Comparison of ENCODE assay signal across 1 cellular context in the genomic region with DNA sequence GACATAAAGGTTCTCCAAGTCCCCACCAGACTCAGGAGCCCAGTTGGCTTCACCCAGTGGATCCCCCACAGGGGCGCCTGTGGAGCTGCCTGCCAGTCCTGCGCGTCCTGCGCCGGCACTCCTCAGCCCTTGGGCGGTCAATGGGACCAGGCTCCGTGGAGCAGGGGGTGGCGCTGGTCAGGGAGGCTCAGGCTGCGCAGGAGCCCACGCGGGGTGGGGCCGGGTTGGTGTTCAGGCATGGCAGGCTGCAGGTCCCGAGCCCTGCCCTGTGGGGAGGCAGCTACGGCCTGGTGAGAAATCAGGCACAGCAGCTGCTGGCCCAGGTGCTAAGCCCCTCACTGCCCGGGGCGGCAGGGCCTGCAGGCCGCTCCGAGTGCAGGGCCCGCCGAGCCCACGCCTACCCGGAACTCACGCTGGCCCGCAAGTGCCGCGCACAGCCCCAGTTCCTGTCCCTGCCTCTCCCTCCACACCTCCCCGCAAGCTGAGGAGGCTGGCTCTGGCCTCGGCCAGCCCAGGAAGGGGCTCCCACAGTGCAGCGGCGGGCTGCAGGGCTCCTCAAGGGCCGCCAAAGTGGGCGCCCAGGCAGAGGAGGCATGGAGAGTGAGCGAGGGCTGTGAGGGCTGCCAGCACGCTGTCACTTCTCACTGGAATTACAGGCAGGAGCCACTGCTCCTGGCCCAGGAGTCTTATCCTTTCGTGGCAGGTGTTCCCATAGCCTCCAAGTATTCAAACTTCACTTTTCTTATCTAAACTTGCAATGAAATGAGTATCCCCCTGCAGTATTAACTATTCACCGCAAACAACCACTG.
TF ChIP-seq lines count a peak whose summit lies in the region.

No MANE protein-coding gene starts in this region.

TF ChIP-seq in K562, 482 proteins besides CTCF, POLR2A, EP300 and RAD21 (continued from another document):
- TF ChIP-seq, protein P1, sequence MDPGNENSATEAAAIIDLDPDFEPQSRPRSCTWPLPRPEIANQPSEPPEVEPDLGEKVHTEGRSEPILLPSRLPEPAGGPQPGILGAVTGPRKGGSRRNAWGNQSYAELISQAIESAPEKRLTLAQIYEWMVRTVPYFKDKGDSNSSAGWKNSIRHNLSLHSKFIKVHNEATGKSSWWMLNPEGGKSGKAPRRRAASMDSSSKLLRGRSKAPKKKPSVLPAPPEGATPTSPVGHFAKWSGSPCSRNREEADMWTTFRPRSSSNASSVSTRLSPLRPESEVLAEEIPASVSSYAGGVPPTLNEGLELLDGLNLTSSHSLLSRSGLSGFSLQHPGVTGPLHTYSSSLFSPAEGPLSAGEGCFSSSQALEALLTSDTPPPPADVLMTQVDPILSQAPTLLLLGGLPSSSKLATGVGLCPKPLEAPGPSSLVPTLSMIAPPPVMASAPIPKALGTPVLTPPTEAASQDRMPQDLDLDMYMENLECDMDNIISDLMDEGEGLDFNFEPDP (CRISPR knock-in tag; IDR thresholded peaks at IDR 0.05), result no peak
- TF ChIP-seq L3MBTL2 (IDR thresholded peaks at IDR 0.05) (peak; percentile 39; the same call in 1 of the 2 replicates), E2F6 (IDR thresholded peaks at IDR 0.05; ENCODE audit: borderline replicate concordance in 1 of 2, extremely low read depth in 1 of 2, insufficient read depth in 1 of 2, insufficient read length in 1 of 2, low read depth in 1 of 2, low read length in 1 of 2, poor library complexity in 1 of 2, severe bottlenecking in 1 of 2) (no peak), TCF3 (CRISPR knock-in tag; IDR thresholded peaks at IDR 0.05) (peak; percentile 46), TEAD4 (IDR thresholded peaks at IDR 0.05; ENCODE audit: low read length) (peak; percentile 35; the same call in 1 of the 2 replicates), TEAD4 (CRISPR knock-in tag; IDR thresholded peaks at IDR 0.05; ENCODE audit: borderline replicate concordance) (no peak), CBFA2T3 (IDR thresholded peaks at IDR 0.05) (peak; percentile 38; the same call in 1 of the 2 replicates), RNF2 (IDR thresholded peaks at IDR 0.05) (no peak), PHF8 (IDR thresholded peaks at IDR 0.05; ENCODE audit: borderline replicate concordance, low read length) (peak; percentile 20; the same call in 1 of the 2 replicates), E2F3 (CRISPR knock-in tag; IDR thresholded peaks at IDR 0.05) (no peak), SRSF3 (IDR thresholded peaks at IDR 0.05; ENCODE audit: insufficient read depth, low read length) (no peak), POLR2G (IDR thresholded peaks at IDR 0.05; ENCODE audit: low read depth, low read length) (peak; percentile 36; the same call in 1 of the 2 replicates), DLX4 (CRISPR knock-in tag; IDR thresholded peaks at IDR 0.05) (no peak)
- TF ChIP-seq, protein P2, sequence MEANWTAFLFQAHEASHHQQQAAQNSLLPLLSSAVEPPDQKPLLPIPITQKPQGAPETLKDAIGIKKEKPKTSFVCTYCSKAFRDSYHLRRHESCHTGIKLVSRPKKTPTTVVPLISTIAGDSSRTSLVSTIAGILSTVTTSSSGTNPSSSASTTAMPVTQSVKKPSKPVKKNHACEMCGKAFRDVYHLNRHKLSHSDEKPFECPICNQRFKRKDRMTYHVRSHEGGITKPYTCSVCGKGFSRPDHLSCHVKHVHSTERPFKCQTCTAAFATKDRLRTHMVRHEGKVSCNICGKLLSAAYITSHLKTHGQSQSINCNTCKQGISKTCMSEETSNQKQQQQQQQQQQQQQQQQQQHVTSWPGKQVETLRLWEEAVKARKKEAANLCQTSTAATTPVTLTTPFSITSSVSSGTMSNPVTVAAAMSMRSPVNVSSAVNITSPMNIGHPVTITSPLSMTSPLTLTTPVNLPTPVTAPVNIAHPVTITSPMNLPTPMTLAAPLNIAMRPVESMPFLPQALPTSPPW (CRISPR knock-in tag; IDR thresholded peaks at IDR 0.05), result no peak
